In the genomic region with DNA sequence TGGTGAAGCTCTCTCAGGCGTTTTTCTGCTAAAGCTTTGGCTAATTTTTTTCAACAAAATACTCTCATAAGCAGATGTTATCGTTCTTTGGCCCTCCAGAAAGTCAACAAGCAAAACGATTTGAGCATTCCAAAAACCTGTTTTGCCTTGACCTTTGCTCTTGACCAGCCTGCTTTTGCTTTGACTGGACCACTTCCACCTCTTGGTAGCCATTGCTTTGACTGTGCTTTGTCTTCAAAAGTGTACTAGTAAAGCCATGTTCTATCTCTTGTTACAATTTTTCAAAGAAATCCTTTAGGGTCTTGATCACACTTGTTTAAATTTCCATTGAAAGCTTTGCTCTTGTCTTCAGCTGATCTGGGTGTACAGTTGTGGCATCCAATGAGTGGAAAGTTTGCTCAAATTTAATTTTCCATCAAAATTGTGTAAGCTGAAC, we compare ENCODE assay signal across 25 cellular contexts. TPM values are rescaled to one million over a fixed set of nuclear protein-coding genes. Genes with fewer than 3 reads are reported as not detected.
A peak's percentile ranks its signal among the peaks of the same experiment; 100 is the strongest.
DNase-seq lines count a peak whose midpoint lies in the region; ATAC-seq and TF ChIP-seq lines count a peak whose summit lies in the region.
"Had no signal": no experiment of that assay in that cellular context is flagged by ENCODE, and none has a peak within 500 bp of the region (broad histone marks: within the 10 kb centered on the region; RNA-seq: fewer than 3 reads in every experiment).

No MANE protein-coding gene starts in this region.

- H3K9me3 ChIP-seq in mammary epithelial cell (replicated peaks; ENCODE audit: insufficient read depth, low read length) (no peaks in the 10 kb centered on the region), liver (ENCODE audit: control insufficient read depth in 4 of 4, low read length in 3 of 4) (no peaks in the 10 kb centered on the region), smooth muscle cell (replicated peaks; ENCODE audit: low read depth) (no peaks in the 10 kb centered on the region)
- H3K9me3 ChIP-seq: heart right ventricle, prostate gland had no signal

- in situ Hi-C loops in mammary epithelial cell (cut with MboI; ENCODE audit: low sequenced_read_pairs in 2 of 2) = no loop called here

- intact Hi-C loops in MCF 10A (cut with micrococcal nuclease) (no loop called here), mammary epithelial cell (cut with micrococcal nuclease) (no loop called here)

- no peak overlapping the region for H3K9ac ChIP-seq in mammary epithelial cell (ENCODE audit: insufficient read depth, low read length)
- peak overlapping the region in 1 of 2 donors; percentile 77 for H3K9ac ChIP-seq in liver (ENCODE audit: low read depth in 1 of 2, low read length in 2 of 2)
- H3K9ac ChIP-seq in smooth muscle cell (ENCODE audit: low read depth) = no peak overlapping the region

- peaks cover 95% of the 10 kb centered on the region for H3K79me2 ChIP-seq in mammary epithelial cell (ENCODE audit: insufficient read depth, low read length)
- peaks cover 97% of the 10 kb centered on the region for H3K79me2 ChIP-seq in smooth muscle cell (ENCODE audit: low read depth)

- TF ChIP-seq RAD21 in liver (IDR thresholded peaks at IDR 0.05) = peak in 1 of 2 donors; percentile 45

- H3K27ac ChIP-seq in mammary epithelial cell (ENCODE audit: insufficient read depth, low read depth, low read length) = no peak overlapping the region
- peak overlapping the region; percentile 43 to 65 for H3K27ac ChIP-seq in liver (ENCODE audit: low read depth in 1 of 2, low read length in 2 of 2)
- peak overlapping the region; percentile 44 for H3K27ac ChIP-seq in smooth muscle cell (ENCODE audit: low read depth)
- H3K27ac ChIP-seq: heart right ventricle, prostate gland, VCaP had no signal

- peak overlapping the region; percentile 8 for H3K27ac Mint-ChIP-seq in MCF 10A (ENCODE audit: low read depth, unreplicated experiment)
- H3K27ac Mint-ChIP-seq in activated naive CD8-positive, alpha-beta T cell treated with anti-CD3 and anti-CD28 coated beads for 36 hours = peak overlapping the region; percentile 46
- H3K27ac Mint-ChIP-seq: nephron progenitor cell, type B pancreatic cell had no signal

- H3K4me1 ChIP-seq in mammary epithelial cell (ENCODE audit: insufficient read depth, low read length) = peaks cover 12% of the 10 kb centered on the region
- H3K4me1 ChIP-seq in liver (ENCODE audit: control insufficient read depth in 4 of 4, insufficient read depth in 4 of 4, low read length in 3 of 4) = peaks cover 22 to 62% (median 60%) of the 10 kb centered on the region in 4 donors
- H3K4me1 ChIP-seq in smooth muscle cell (ENCODE audit: low read depth) = no peaks in the 10 kb centered on the region
- H3K4me1 ChIP-seq: prostate gland had no signal

- H3K4me1 Mint-ChIP-seq in MCF 10A (ENCODE audit: insufficient read depth, unreplicated experiment) = peaks cover 38% of the 10 kb centered on the region
- H3K4me1 Mint-ChIP-seq in activated naive CD8-positive, alpha-beta T cell treated with anti-CD3 and anti-CD28 coated beads for 36 hours = peaks cover 54% of the 10 kb centered on the region
- H3K4me1 Mint-ChIP-seq: nephron progenitor cell had no signal

- H3K4me3 ChIP-seq in mammary epithelial cell (replicated peaks in 1 of 3; ENCODE audit: insufficient read depth in 1 of 3, low read depth in 2 of 3, low read length in 3 of 3) (no peak overlapping the region), liver (ENCODE audit: low read depth in 1 of 3, low read length in 3 of 3) (no peak overlapping the region), smooth muscle cell (no peak overlapping the region)
- H3K4me3 ChIP-seq: heart right ventricle, prostate gland had no signal

- POLR2A ChIA-PET in MCF 10A (lab: Yijun Ruan, JAX) = interaction anchor here (0.6 to 5.4 kb wide), 6 partner anchors 11 to 815 kb away, joined by 4 to 82 read pairs (median 4); a partner anchor contains a TSS

- no TSS peak for BruUV-seq in MCF 10A (replicated peaks; lab: Mats Ljungman, UMichigan)
- BruUV-seq in mammary epithelial cell (replicated peaks; lab: Mats Ljungman, UMichigan) = no TSS peak

- no peak overlapping the region for H3K4me2 ChIP-seq in mammary epithelial cell (ENCODE audit: insufficient read depth, low read depth, low read length)
- no peak overlapping the region for H3K4me2 ChIP-seq in smooth muscle cell

- peaks cover 89% of the 10 kb centered on the region for H3K36me3 Mint-ChIP-seq in MCF 10A (ENCODE audit: insufficient read depth, unreplicated experiment)
- peaks cover 47% of the 10 kb centered on the region for H3K36me3 Mint-ChIP-seq in activated naive CD8-positive, alpha-beta T cell treated with anti-CD3 and anti-CD28 coated beads for 36 hours

- no peak for ATAC-seq in GM21423 (IDR thresholded peaks at IDR 0.05; ENCODE audit: unreplicated experiment)
- ATAC-seq: heart right ventricle, left colon had no signal

- peaks cover 29% of the 10 kb centered on the region for H3F3A ChIP-seq in smooth muscle cell (ENCODE audit: low read depth)

- H2AFZ ChIP-seq in mammary epithelial cell (ENCODE audit: low read depth, low read length) (no peak overlapping the region), smooth muscle cell (ENCODE audit: low read depth) (no peak overlapping the region)

- H3K27me3 ChIP-seq in mammary epithelial cell (ENCODE audit: insufficient read depth, low read length) (no peaks in the 10 kb centered on the region), liver (ENCODE audit: control insufficient read depth in 4 of 4, insufficient read depth in 4 of 4, low read length in 3 of 4) (no peaks in the 10 kb centered on the region), smooth muscle cell (ENCODE audit: low read depth) (no peaks in the 10 kb centered on the region)
- H3K27me3 ChIP-seq: heart right ventricle had no signal

- CTCF ChIA-PET in MCF 10A (lab: Yijun Ruan, JAX) = no interaction called here
- CTCF ChIA-PET in mammary epithelial cell (lab: Charles Lee; ENCODE audit: low non-redundant PET) = no interaction called here

- dilution Hi-C loops in mammary epithelial cell (cut with HindIII; ENCODE audit: low sequenced_read_pairs) = no loop called here

- H3K4me3 Mint-ChIP-seq in MCF 10A (ENCODE audit: unreplicated experiment) = no peak overlapping the region
- no peak overlapping the region for H3K4me3 Mint-ChIP-seq in activated naive CD8-positive, alpha-beta T cell treated with anti-CD3 and anti-CD28 coated beads for 36 hours
- H3K4me3 Mint-ChIP-seq: nephron progenitor cell, type B pancreatic cell had no signal

- no peaks in the 10 kb centered on the region for H4K20me1 ChIP-seq in mammary epithelial cell (ENCODE audit: insufficient read depth, low read length)
- peaks cover 36% of the 10 kb centered on the region for H4K20me1 ChIP-seq in smooth muscle cell (ENCODE audit: low read depth)

- DNase-seq in MCF 10A (ENCODE audit: unreplicated experiment) (no peak), mammary epithelial cell (no peak), smooth muscle cell (lab: John Stamatoyannopoulos, UW; ENCODE audit: unreplicated experiment) (no peak), DMS 273 (lab: John Stamatoyannopoulos, UW; ENCODE audit: unreplicated experiment) (no peak)
- no peak for DNase-seq in activated naive CD8-positive, alpha-beta T cell treated with anti-CD3 and anti-CD28 coated beads for 36 hours
- DNase-seq: activated CD4-positive, alpha-beta T cell treated with anti-CD3 and anti-CD28 coated beads, Interleukin-2, amount 50 U/mL, for 4 hours; activated T-cell treated with anti-CD3 and anti-CD28 coated beads for 4 hours; effector CD4-positive, alpha-beta T cell; EL; erythroblast; foreskin fibroblast; HCEC 1CT; heart right ventricle; left colon; NCI-H1105; NCI-H2029; NCI-H2227 treated with DMSO at 0.1 percent for 48 hours; nephron progenitor cell; stimulated activated CD8-positive, alpha-beta memory T cell treated with anti-CD3 and anti-CD28 coated beads, Interleukin-4, amount 100 ng/mL, for 48 hours; T-helper 2 cell had no signal

- TF ChIP-seq CTCF in MCF 10A (IDR thresholded peaks at IDR 0.05; ENCODE audit: unreplicated experiment) (no peak), mammary epithelial cell (conservative IDR thresholded peaks at IDR 0.05 in 1 of 2, IDR thresholded peaks at IDR 0.05 in 1 of 2; ENCODE audit: extremely low read depth in 1 of 2, insufficient read depth in 1 of 2, low read depth in 1 of 2, low read length in 2 of 2) (no peak), liver (IDR thresholded peaks at IDR 0.05; ENCODE audit: low read depth, low read length, missing input control) (no peak), smooth muscle cell (IDR thresholded peaks at IDR 0.05; ENCODE audit: borderline replicate concordance, insufficient read depth, poor library complexity, severe bottlenecking) (no peak)

- H3K9me3 Mint-ChIP-seq in MCF 10A (ENCODE audit: unreplicated experiment) = no peaks in the 10 kb centered on the region
- no peaks in the 10 kb centered on the region for H3K9me3 Mint-ChIP-seq in activated naive CD8-positive, alpha-beta T cell treated with anti-CD3 and anti-CD28 coated beads for 36 hours
- H3K9me3 Mint-ChIP-seq: nephron progenitor cell, type B pancreatic cell had no signal

- H3K36me3 ChIP-seq in mammary epithelial cell (ENCODE audit: insufficient read depth, low read length) (peaks cover 51% of the 10 kb centered on the region), liver (ENCODE audit: control insufficient read depth in 4 of 4, insufficient read depth in 3 of 4, low read depth in 1 of 4, low read length in 3 of 4) (peaks cover 7 to 37% (median 23%) of the 10 kb centered on the region in 4 donors), smooth muscle cell (ENCODE audit: low read depth) (peaks cover 33% of the 10 kb centered on the region)
- H3K36me3 ChIP-seq: prostate gland had no signal

- 69% methylated on average over 3 of the region's 3 CpGs for WGBS in mammary epithelial cell (ENCODE audit: low coverage, missing lambda C conversion rate)
- WGBS in liver = 17% methylated on average over 3 of the region's 3 CpGs
- WGBS in smooth muscle cell (ENCODE audit: low lambda C conversion rate) = 88% methylated on average over 3 of the region's 3 CpGs

- H3K27me3 Mint-ChIP-seq in MCF 10A (ENCODE audit: insufficient read depth, unreplicated experiment) = no peaks in the 10 kb centered on the region
- no peaks in the 10 kb centered on the region for H3K27me3 Mint-ChIP-seq in activated naive CD8-positive, alpha-beta T cell treated with anti-CD3 and anti-CD28 coated beads for 36 hours
- H3K27me3 Mint-ChIP-seq: type B pancreatic cell had no signal

RNA-seq across cellular contexts. Expression of a gene that starts 10.7 kb away (rescaled TPM):
- total RNA-seq in MCF 10A (2022) = 18.2 and 19.0 TPM in 2 replicates
- total RNA-seq in mammary epithelial cell = 10 to 100 TPM in 1 of 2 donors, 1 to 10 TPM in 1; 4.2 to 11.9 TPM
- 2.5 TPM for polyA plus RNA-seq in mammary epithelial cell
- polyA minus RNA-seq in mammary epithelial cell = 2.0 TPM
- 10 to 100 TPM; 18.6 to 19.8 TPM for total RNA-seq in activated naive CD8-positive, alpha-beta T cell treated with anti-CD3 and anti-CD28 coated beads for 36 hours
- total RNA-seq in liver = 10 to 100 TPM; 10.1 to 13.9 TPM
- 10 to 100 TPM in 1 of 2 donors, 1 to 10 TPM in 1; 3.8 to 26.9 TPM for polyA plus RNA-seq in liver
- 14.1 and 14.6 TPM in 2 replicates for total RNA-seq in smooth muscle cell
- 18.4 and 24.9 TPM in 2 replicates for polyA plus RNA-seq in smooth muscle cell

RNA-seq across cellular contexts. Expression of a gene that starts 43.0 kb away (rescaled TPM):
- 203 and 239 TPM in 2 replicates for total RNA-seq in MCF 10A (2022)
- total RNA-seq in mammary epithelial cell = 100 to 1,000 TPM in 1 of 2 donors, 10 to 100 TPM in 1; 69.8 to 157 TPM
- polyA plus RNA-seq in mammary epithelial cell = 199 TPM
- polyA minus RNA-seq in mammary epithelial cell = 268 TPM
- 100 to 1,000 TPM; 397 to 408 TPM for total RNA-seq in activated naive CD8-positive, alpha-beta T cell treated with anti-CD3 and anti-CD28 coated beads for 36 hours
- 100 to 1,000 TPM in 1 of 2 donors, 10 to 100 TPM in 1; 54.6 to 120 TPM for total RNA-seq in liver
- 100 to 1,000 TPM; 106 to 192 TPM for polyA plus RNA-seq in liver
- 133 and 139 TPM in 2 replicates for total RNA-seq in smooth muscle cell
- polyA plus RNA-seq in smooth muscle cell = 181 and 189 TPM in 2 replicates
